Comparison of ENCODE assay signal across 1 cellular context in genomic region chr11:44747836-44748235, GRCh38.
TF ChIP-seq lines count a peak whose summit lies in the region.

No MANE protein-coding gene starts in this region.

TF ChIP-seq in HepG2, 621 proteins besides CTCF, POLR2A, EP300 and RAD21:
- no peak for TF ChIP-seq FOSL1 (CRISPR knock-in tag; IDR thresholded peaks at IDR 0.05; ENCODE audit: borderline replicate concordance)
- TF ChIP-seq ZNF768 (CRISPR knock-in tag; IDR thresholded peaks at IDR 0.05), result peak; percentile 69; the same call in 1 of the 2 replicates
